ENCODE assay signal across 20 cellular contexts in the genomic region with DNA sequence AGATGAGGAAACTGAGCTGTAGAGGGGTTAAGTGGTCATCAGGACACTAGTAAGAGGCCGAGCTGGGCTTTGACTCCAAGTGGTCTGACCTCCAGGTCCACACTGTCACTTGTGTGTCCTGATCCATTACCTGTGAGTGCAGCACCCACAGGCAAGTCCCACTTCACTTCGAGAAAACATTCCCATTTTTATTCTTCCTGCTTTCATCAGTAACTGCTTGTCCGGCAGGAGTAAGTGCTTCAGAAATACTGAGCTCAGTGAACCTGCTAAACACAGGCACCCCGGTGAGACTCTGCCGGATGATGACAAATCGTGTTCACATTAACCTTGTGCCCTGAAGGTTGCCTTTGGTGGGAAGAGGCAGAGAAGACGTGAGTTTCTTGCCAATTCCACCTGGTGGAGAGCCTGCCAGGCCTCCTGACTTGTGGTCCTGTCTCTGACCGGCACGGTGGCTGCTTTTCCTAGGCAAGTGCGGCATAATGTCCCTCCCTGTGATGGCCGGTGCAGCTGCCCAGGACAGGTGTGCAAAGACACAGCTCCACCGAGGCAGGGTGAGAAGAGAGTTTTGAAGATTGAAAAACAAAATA.
"Had no signal": no experiment of that assay in that cellular context is flagged by ENCODE, and none has a peak within 500 bp of the region (broad histone marks: within the 10 kb centered on the region; RNA-seq: fewer than 3 reads in every experiment).

No MANE protein-coding gene starts in this region.

- H3K27ac ChIP-seq: neural progenitor cell, pancreas, sigmoid colon, spleen, suprapubic skin had no signal

- H3K36me3 ChIP-seq: neural progenitor cell, pancreas, sigmoid colon, spleen, suprapubic skin had no signal

- H3K9me3 ChIP-seq: pancreas, spleen, suprapubic skin had no signal

- H3K4me3 ChIP-seq: lung, neural progenitor cell, pancreas, sigmoid colon, spleen, suprapubic skin had no signal

- ATAC-seq: activated naive CD4-positive, alpha-beta T cell treated with anti-CD3 and anti-CD28 coated beads, Interleukin-2, amount 50 U/mL, for 72 hours; activated T-cell treated with anti-CD3 and anti-CD28 coated beads, Interleukin-2, amount 50 U/mL, for 72 hours; left colon; pancreas had no signal

- H2AFZ ChIP-seq: neural progenitor cell had no signal

- H3K27me3 ChIP-seq: neural progenitor cell, pancreas had no signal

- H3K4me1 ChIP-seq: neural progenitor cell, pancreas had no signal

- H3K4me2 ChIP-seq: neural progenitor cell had no signal

- H3K9ac ChIP-seq: neural progenitor cell had no signal

- DNase-seq: activated CD4-positive, alpha-beta T cell treated with anti-CD3 and anti-CD28 coated beads, Interleukin-2, amount 10 ng/mL, durations not matched to agents 24 days and 14 days; activated CD4-positive, CD25-positive, alpha-beta regulatory T cell; activated CD8-positive, alpha-beta memory T cell treated with anti-CD3 and anti-CD28 coated beads, Interleukin-2, amount 50 U/mL, for 48 hours; activated gamma-delta T cell; activated T-cell treated with anti-CD3 and anti-CD28 coated beads, Interleukin-2, amount 50 U/mL, for 72 hours; central memory CD4-positive, alpha-beta T cell; cortex of kidney; effector CD8-positive, alpha-beta T cell; foreskin melanocyte; head of caudate nucleus; left colon; naive B cell; pancreas; sigmoid colon; spleen; trophoblast cell had no signal
